26 cellular contexts compared by ENCODE assay signal in genomic region chr21:33831962-33832659, GRCh38.
"Had no signal": no experiment of that assay in that cellular context is flagged by ENCODE, and none has a peak within 500 bp of the region (broad histone marks: within the 10 kb centered on the region; RNA-seq: fewer than 3 reads in every experiment).

No MANE protein-coding gene starts in this region.

- H3K4me3 ChIP-seq: adrenal gland, body of pancreas, colonic mucosa, gastrocnemius medialis, hepatocyte, upper lobe of left lung had no signal

- H3K27ac Mint-ChIP-seq: activated CD4-positive, alpha-beta memory T cell treated with anti-CD3 and anti-CD28 coated beads for 36 hours; activated naive CD4-positive, alpha-beta T cell treated with anti-CD3 and anti-CD28 coated beads for 36 hours; activated naive CD8-positive, alpha-beta T cell treated with anti-CD3 and anti-CD28 coated beads for 36 hours; activated T-helper 1 cell treated with anti-CD3 and anti-CD28 coated beads, Interleukin-12 subunit alpha, Interleukin-12 subunit beta, Interleukin-2, Interleukin-4 antibody, amounts not matched to agents 30 ng/mL and 10 ng/mL and 1 ng/mL, durations not matched to agents 14 hours and 24 hours and 36 hours had no signal

- H3K27me3 ChIP-seq: adrenal gland, body of pancreas, colonic mucosa, gastrocnemius medialis, hepatocyte, upper lobe of left lung had no signal

- H3K4me3 Mint-ChIP-seq: activated CD4-positive, alpha-beta memory T cell treated with anti-CD3 and anti-CD28 coated beads for 36 hours; activated naive CD4-positive, alpha-beta T cell treated with anti-CD3 and anti-CD28 coated beads for 36 hours; activated naive CD8-positive, alpha-beta T cell treated with anti-CD3 and anti-CD28 coated beads for 36 hours; activated T-helper 1 cell treated with anti-CD3 and anti-CD28 coated beads, Interleukin-12 subunit alpha, Interleukin-12 subunit beta, Interleukin-2, Interleukin-4 antibody, amounts not matched to agents 30 ng/mL and 10 ng/mL and 1 ng/mL, durations not matched to agents 14 hours and 24 hours and 36 hours; naive thymus-derived CD8-positive, alpha-beta T cell had no signal

- H3K9me3 Mint-ChIP-seq: activated naive CD4-positive, alpha-beta T cell treated with anti-CD3 and anti-CD28 coated beads for 36 hours; activated T-helper 1 cell treated with anti-CD3 and anti-CD28 coated beads, Interleukin-12 subunit alpha, Interleukin-12 subunit beta, Interleukin-2, Interleukin-4 antibody, amounts not matched to agents 30 ng/mL and 10 ng/mL and 1 ng/mL, durations not matched to agents 14 hours and 24 hours and 36 hours had no signal

- H3K27ac ChIP-seq: adrenal gland, body of pancreas, colonic mucosa, gastrocnemius medialis, hepatocyte, upper lobe of left lung, VCaP had no signal

- H3K36me3 ChIP-seq: colonic mucosa had no signal

- ATAC-seq: activated CD4-positive, CD25-positive, alpha-beta regulatory T cell treated with anti-CD3 and anti-CD28 coated beads, Interleukin-2, amount 50 U/mL, for 24 hours; body of pancreas; gastrocnemius medialis; left cardiac atrium; naive thymus-derived CD8-positive, alpha-beta T cell; right cardiac atrium; stimulated activated naive CD8-positive, alpha-beta T cell treated with anti-CD3 and anti-CD28 coated beads, Interleukin-15, Interleukin-2, amounts not matched to agents 100 U/mL and 50 U/mL, for 24 hours had no signal

- H3K27me3 Mint-ChIP-seq: activated CD4-positive, alpha-beta memory T cell treated with anti-CD3 and anti-CD28 coated beads for 36 hours; activated naive CD8-positive, alpha-beta T cell treated with anti-CD3 and anti-CD28 coated beads for 36 hours had no signal

- DNase-seq: activated CD4-positive, alpha-beta memory T cell treated with anti-CD3 and anti-CD28 coated beads for 36 hours; activated CD4-positive, alpha-beta T cell treated with anti-CD3 and anti-CD28 coated beads for 48 hours; activated CD8-positive, alpha-beta memory T cell treated with anti-CD3 and anti-CD28 coated beads, Interleukin-2, amount 50 U/mL, for 4 hours; activated effector memory CD4-positive, alpha-beta T cell treated with anti-CD3 and anti-CD28 coated beads, Interleukin-2, amount 50 U/mL, for 16 hours; activated naive CD4-positive, alpha-beta T cell treated with anti-CD3 and anti-CD28 coated beads for 36 hours; activated naive CD8-positive, alpha-beta T cell treated with anti-CD3 and anti-CD28 coated beads for 36 hours; activated T-cell treated with anti-CD3 and anti-CD28 coated beads, Interleukin-2, amount 50 U/mL, for 1 hour; adrenal gland; aorta; body of pancreas; colonic mucosa; effector CD8-positive, alpha-beta T cell; erythroblast; gastrocnemius medialis; glutamatergic neuron; left cardiac atrium; mesenchymal stem cell; naive thymus-derived CD8-positive, alpha-beta T cell; stimulated activated CD4-positive, alpha-beta T cell treated with anti-CD3 and anti-CD28 coated beads, Interleukin-2, amount 100 ng/mL, for 48 hours; stimulated activated naive CD8-positive, alpha-beta T cell treated with anti-CD3 and anti-CD28 coated beads, Interleukin-15, Interleukin-2, amounts not matched to agents 100 U/mL and 50 U/mL, for 24 hours had no signal

- H3K9me3 ChIP-seq: adrenal gland, body of pancreas, colonic mucosa, gastrocnemius medialis, upper lobe of left lung had no signal

- H3K4me1 Mint-ChIP-seq: activated naive CD8-positive, alpha-beta T cell treated with anti-CD3 and anti-CD28 coated beads for 36 hours; naive thymus-derived CD8-positive, alpha-beta T cell had no signal

- H3K4me1 ChIP-seq: body of pancreas, colonic mucosa had no signal
